ENCODE assay signal across 24 cellular contexts in the genomic region with DNA sequence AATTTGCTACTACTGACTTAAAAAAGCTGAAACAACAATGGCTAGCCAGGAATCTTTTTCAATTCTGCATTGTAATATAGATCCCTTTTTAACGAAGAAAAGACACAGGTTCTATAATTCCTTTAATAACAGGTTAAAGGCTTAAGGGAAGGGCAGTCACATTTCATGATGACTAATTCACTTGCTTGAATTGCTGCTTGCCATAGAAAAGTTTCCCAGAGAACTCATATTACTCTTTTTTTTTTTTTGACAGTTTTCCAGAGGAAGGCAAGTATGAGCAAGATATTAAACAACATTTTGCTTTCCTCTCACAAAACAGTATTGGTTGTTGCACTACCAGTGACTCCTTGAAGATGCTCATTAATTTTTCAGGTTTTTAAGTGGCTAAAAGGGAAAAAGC.
A peak's percentile ranks its signal among the peaks of the same experiment; 100 is the strongest.
DNase-seq lines count a peak whose midpoint lies in the region; ATAC-seq and TF ChIP-seq lines count a peak whose summit lies in the region.
"Had no signal": no experiment of that assay in that cellular context is flagged by ENCODE, and none has a peak within 500 bp of the region (broad histone marks: within the 10 kb centered on the region; RNA-seq: fewer than 3 reads in every experiment).

No MANE protein-coding gene starts in this region.

- no peaks in the 10 kb centered on the region for H3K27me3 Mint-ChIP-seq in T-helper 17 cell

- H4K20me1 ChIP-seq in GM23248 (ENCODE audit: insufficient read depth), result no peaks in the 10 kb centered on the region

- no peaks in the 10 kb centered on the region for H3K4me1 ChIP-seq in GM23248 (ENCODE audit: insufficient read depth)
- peaks cover 8 to 94% (median 36%) of the 10 kb centered on the region in 3 donors for H3K4me1 ChIP-seq in esophagus squamous epithelium
- H3K4me1 ChIP-seq: parathyroid adenoma, sigmoid colon had no signal

- DNase-seq in GM23248, result peak; percentile 28
- peak; percentile 3 for DNase-seq in amniotic epithelial cell (ENCODE audit: low read depth)
- no peak for DNase-seq in esophagus squamous epithelium (lab: John Stamatoyannopoulos, UW)
- peak; percentile 61 for DNase-seq in myocyte (ENCODE audit: low read depth)
- DNase-seq in T-helper 17 cell, result no peak
- DNase-seq: activated naive CD8-positive, alpha-beta T cell treated with anti-CD3 and anti-CD28 coated beads, Interleukin-2, amount 10 ng/mL, durations not matched to agents 7 days and 5 days; dermis blood vessel endothelial cell; H9; MM.1S; NCI-H1436 treated with DMSO at 0.1 percent for 48 hours; NCI-H524; nephron progenitor cell; sigmoid colon had no signal

- H3K4me1 Mint-ChIP-seq in T-helper 17 cell, result peaks cover 2% of the 10 kb centered on the region
- H3K4me1 Mint-ChIP-seq: IgD-negative memory B cell, nephron progenitor cell had no signal

- no peak overlapping the region for H3K9ac ChIP-seq in GM23248
- H3K9ac ChIP-seq: parathyroid adenoma had no signal

- peaks cover 2% of the 10 kb centered on the region for H3K36me3 Mint-ChIP-seq in T-helper 17 cell (ENCODE audit: low read depth)
- H3K36me3 Mint-ChIP-seq: brain, IgD-negative memory B cell, WTC11 had no signal

- no peak for TF ChIP-seq CTCF in esophagus squamous epithelium (IDR thresholded peaks at IDR 0.05)

- H3K27ac ChIP-seq in GM23248 (no peak overlapping the region), esophagus squamous epithelium (peak overlapping the region; percentile 19 to 84 (median 72))
- H3K27ac ChIP-seq: C4-2B, parathyroid adenoma, sigmoid colon, thoracic aorta had no signal

- H3K4me2 ChIP-seq in GM23248 (ENCODE audit: unreplicated experiment), result no peak overlapping the region

- H3K79me2 ChIP-seq in GM23248 (ENCODE audit: insufficient read depth), result no peaks in the 10 kb centered on the region
- H3K79me2 ChIP-seq: parathyroid adenoma had no signal

- no peak for TF ChIP-seq POLR2A in esophagus squamous epithelium (IDR thresholded peaks at IDR 0.05)

- no peaks in the 10 kb centered on the region for H3K9me2 ChIP-seq in GM23248 (ENCODE audit: insufficient read depth)

- H3K27me3 ChIP-seq in GM23248 (replicated peaks; ENCODE audit: insufficient read depth) (peaks cover 15% of the 10 kb centered on the region), esophagus squamous epithelium (no peaks in the 10 kb centered on the region)
- H3K27me3 ChIP-seq: sigmoid colon had no signal

- no peaks in the 10 kb centered on the region for H3F3A ChIP-seq in GM23248 (ENCODE audit: insufficient read depth)

- in situ Hi-C loops in GM23248 (cut with MboI), result no loop called here

- no peak overlapping the region for H3K27ac Mint-ChIP-seq in T-helper 17 cell
- H3K27ac Mint-ChIP-seq: activated naive CD8-positive, alpha-beta T cell treated with anti-CD3 and anti-CD28 coated beads, Interleukin-2, amount 10 ng/mL, durations not matched to agents 7 days and 5 days; H9; IgD-negative memory B cell; T-helper 2 cell treated with Interferon-gamma antibody and Interleukin-4, amounts not matched to agents 5 μg/mL and 100 μg/mL, for 36 hours; WTC11 had no signal

- no peak overlapping the region for H3K4me3 Mint-ChIP-seq in T-helper 17 cell
- H3K4me3 Mint-ChIP-seq: activated naive CD8-positive, alpha-beta T cell treated with anti-CD3 and anti-CD28 coated beads, Interleukin-2, amount 10 ng/mL, durations not matched to agents 7 days and 5 days; brain; H9; IgD-negative memory B cell; nephron progenitor cell; T-helper 2 cell treated with Interferon-gamma antibody and Interleukin-4, amounts not matched to agents 5 μg/mL and 100 μg/mL, for 36 hours; WTC11 had no signal

- H3K36me3 ChIP-seq in GM23248 (ENCODE audit: low read depth) (no peaks in the 10 kb centered on the region), esophagus squamous epithelium (no peaks in the 10 kb centered on the region)
- H3K36me3 ChIP-seq: sigmoid colon, thoracic aorta had no signal

- intact Hi-C loops in esophagus squamous epithelium (cut with DNase I), result no loop called here

- ATAC-seq in HG02973 (IDR thresholded peaks at IDR 0.05; ENCODE audit: unreplicated experiment) (no peak), HG02981 (IDR thresholded peaks at IDR 0.05; ENCODE audit: unreplicated experiment) (no peak), T-helper 17 cell (no peak), GM21529 (IDR thresholded peaks at IDR 0.05; ENCODE audit: unreplicated experiment) (no peak)
- ATAC-seq: left lobe of liver, WTC11 had no signal

- 50 to 59% methylated on average over 1 of the region's 1 CpG for WGBS in GM23248 (ENCODE audit: low coverage in 1 of 2, low lambda C conversion rate in 2 of 2, missing lambda C conversion rate in 2 of 2), 2 experiments
- WGBS in esophagus squamous epithelium, 2 donors, result 43 to 47% methylated on average over 1 of the region's 1 CpG

- H2AFZ ChIP-seq in GM23248, result no peak overlapping the region
- H2AFZ ChIP-seq: parathyroid adenoma had no signal

- H3K9me3 ChIP-seq in GM23248 (ENCODE audit: low read depth) (no peaks in the 10 kb centered on the region), esophagus squamous epithelium (no peaks in the 10 kb centered on the region), T-helper 17 cell (ENCODE audit: control insufficient read depth, low read length, poor library complexity, severe bottlenecking) (no peaks in the 10 kb centered on the region)
- H3K9me3 ChIP-seq: sigmoid colon, thoracic aorta had no signal

- H3K4me3 ChIP-seq in GM23248 (no peak overlapping the region), esophagus squamous epithelium (no peak overlapping the region)
- H3K4me3 ChIP-seq: sigmoid colon, thoracic aorta had no signal

Comparison
In these comparisons a context has a peak if more than half of its experiments do, and no peak if none do; other contexts are left out.
1. DNase-seq: peak in GM23248 (single experiment), amniotic epithelial cell (single experiment) and myocyte (single experiment); none in esophagus squamous epithelium (single experiment) and T-helper 17 cell (0 of 3).